23 cellular contexts compared by ENCODE assay signal in genomic region chr3:58246148-58247051, GRCh38. TPM values are rescaled to one million over a fixed set of nuclear protein-coding genes. Genes with fewer than 3 reads are reported as not detected.
DNase-seq lines count a peak whose midpoint lies in the region; ATAC-seq, FAIRE-seq and TF ChIP-seq lines count a peak whose summit lies in the region.
"Had no signal": no experiment of that assay in that cellular context is flagged by ENCODE, and none has a peak within 500 bp of the region (broad histone marks: within the 10 kb centered on the region; RNA-seq: fewer than 3 reads in every experiment).

No MANE protein-coding gene starts in this region.

- no peaks in the 10 kb centered on the region for H3K36me3 ChIP-seq in K562 (ENCODE audit: control insufficient read depth, insufficient read depth, low read length)
- 0 out of 5 replicates have a peak, but pooled peaks cover 0 to under 1% of the 10 kb centered on the region in 2 experiments for H3K36me3 ChIP-seq in HepG2 (replicated peaks in 1 of 2; ENCODE audit: control insufficient read depth in 1 of 2, insufficient read depth in 2 of 2, low read length in 2 of 2)
- H3K36me3 ChIP-seq in small intestine (ENCODE audit: control insufficient read depth in 2 of 2, insufficient read depth in 2 of 2, low read length in 2 of 2): no peaks in the 10 kb centered on the region
- H3K36me3 ChIP-seq in lower lobe of right lung: no peaks in the 10 kb centered on the region
- H3K36me3 ChIP-seq: transverse colon had no signal

- POLR2A ChIA-PET in K562 (lab: Yijun Ruan, JAX) (no interaction called here), HepG2 (lab: Yijun Ruan, JAX) (no interaction called here)

- H3K4me1 ChIP-seq in K562 (replicated peaks in 1 of 2; ENCODE audit: control insufficient read depth in 2 of 2, insufficient read depth in 2 of 2, low read length in 2 of 2) (peaks cover 0 to 10% of the 10 kb centered on the region in 2 experiments; a peak in 3 of 5 replicates), HepG2 (ENCODE audit: insufficient read depth, low read length) (peaks cover 57% of the 10 kb centered on the region), small intestine (ENCODE audit: control insufficient read depth in 2 of 2, insufficient read depth in 1 of 2, low read depth in 1 of 2, low read length in 1 of 2) (peaks cover 4 to 5% of the 10 kb centered on the region in 2 donors), lower lobe of right lung (no peaks in the 10 kb centered on the region)

- ATAC-seq in K562: peak; percentile 57
- ATAC-seq in HepG2: peak; percentile 7; the same call in 1 of the 3 replicates
- ATAC-seq in lower lobe of right lung: no peak
- ATAC-seq: GM23338; stimulated activated naive CD8-positive, alpha-beta T cell treated with anti-CD3 and anti-CD28 coated beads, Interleukin-15, Interleukin-2, amounts not matched to agents 100 U/mL and 50 U/mL, for 24 hours had no signal

- H3K4me3 ChIP-seq in K562 (no peak overlapping the region), HepG2 (replicated peaks in 1 of 3; ENCODE audit: insufficient read depth in 1 of 3, low read depth in 2 of 3, low read length in 3 of 3) (no peak overlapping the region), small intestine (ENCODE audit: low read depth in 1 of 2, low read length in 2 of 2) (no peak overlapping the region), lower lobe of right lung (no peak overlapping the region)
- H3K4me3 ChIP-seq: GM23338, transverse colon had no signal

- TF ChIP-seq POLR2A in K562 (conservative IDR thresholded peaks at IDR 0.05) (no peak), HepG2 (IDR thresholded peaks at IDR 0.05; ENCODE audit: insufficient read depth in 1 of 2, low read depth in 2 of 2, low read length in 2 of 2) (no peak)

- DNase-seq in NCI-H2227 treated with DMSO at 0.1 percent for 48 hours (lab: John Stamatoyannopoulos, UW) (peak; percentile 13), NCI-H2227 (lab: John Stamatoyannopoulos, UW; ENCODE audit: unreplicated experiment) (no peak), K562 (ENCODE audit: extremely low read depth in 1 of 4, low spot score in 3 of 4) (no peak), HepG2 (ENCODE audit: low spot score) (no peak), small intestine (peak; percentile 74), lower lobe of right lung (no peak)
- DNase-seq in activated CD8-positive, alpha-beta memory T cell treated with anti-CD3 and anti-CD28 coated beads, Interleukin-2, amount 50 U/mL, for 48 hours: no peak
- DNase-seq in stimulated activated CD4-positive, alpha-beta T cell treated with anti-CD3 and anti-CD28 coated beads, Interleukin-4, amount 100 ng/mL, for 24 hours: no peak
- DNase-seq: activated CD4-positive, alpha-beta memory T cell treated with anti-CD3 and anti-CD28 coated beads for 36 hours; activated CD4-positive, CD25-positive, alpha-beta regulatory T cell; activated effector memory CD4-positive, alpha-beta T cell treated with Interleukin-2 at 50 U/mL for 16 hours; dermis blood vessel endothelial cell; NCI-H1048; NCI-H2081; RPMI8226; stimulated activated CD4-positive, alpha-beta T cell treated with anti-CD3 and anti-CD28 coated beads, Interleukin-4, amount 100 ng/mL, for 1 hour; stimulated activated naive CD8-positive, alpha-beta T cell treated with anti-CD3 and anti-CD28 coated beads, Interleukin-15, Interleukin-2, amounts not matched to agents 100 U/mL and 50 U/mL, for 24 hours; transverse colon had no signal

- BruUV-seq in K562 (replicated peaks; lab: Mats Ljungman, UMichigan): no TSS peak
- BruUV-seq in HepG2 (replicated peaks; lab: Mats Ljungman, UMichigan): no TSS peak

- TF ChIP-seq EP300 in K562 (IDR thresholded peaks at IDR 0.05; ENCODE audit: low read length): no peak
- TF ChIP-seq EP300 in HepG2 (IDR thresholded peaks at IDR 0.05; ENCODE audit: low read depth in 2 of 2, low read length in 2 of 2): no peak
- TF ChIP-seq EP300 in HepG2 (CRISPR knock-in tag; IDR thresholded peaks at IDR 0.05; ENCODE audit: borderline replicate concordance): no peak

- H3K27ac ChIP-seq in K562 (ENCODE audit: extremely low read depth, low read depth, low read length) (no peak overlapping the region), HepG2 (ENCODE audit: extremely low read length, insufficient read depth, low read length) (peak overlapping the region; percentile 40), small intestine (ENCODE audit: low read depth in 1 of 2, low read length in 1 of 2) (peak overlapping the region in 1 of 2 donors; percentile 70), lower lobe of right lung (no peak overlapping the region)
- H3K27ac ChIP-seq: 22Rv1, transverse colon had no signal

- H2AFZ ChIP-seq in K562 (ENCODE audit: low read depth, low read length) (no peak overlapping the region), HepG2 (ENCODE audit: low read length) (no peak overlapping the region)
- H2AFZ ChIP-seq: GM23338 had no signal

- H3K79me2 ChIP-seq in K562 (ENCODE audit: control insufficient read depth, insufficient read depth, low read length) (no peaks in the 10 kb centered on the region), HepG2 (ENCODE audit: insufficient read depth, low read length) (no peaks in the 10 kb centered on the region)

- CTCF ChIA-PET in K562 (lab: Yijun Ruan, JAX; ENCODE audit: low intra/inter-chr PET ratio) (no interaction called here), HepG2 (lab: Yijun Ruan, JAX; ENCODE audit: low intra/inter-chr PET ratio, low total read pairs) (no interaction called here)

- intact Hi-C loops in K562 (cut with micrococcal nuclease) (no loop called here), HepG2 (cut with micrococcal nuclease; ENCODE audit: unreplicated experiment) (no loop called here), lower lobe of right lung (cut with DNase I) (no loop called here)

- in situ Hi-C loops in K562 (cut with MboI) (no loop called here), HepG2 (cut with HindIII; ENCODE audit: extremely low pct_ligation_motif_present, low pct_unique_long_range_greater_than_20kb) (no loop called here)

- H3K4me2 ChIP-seq in K562 (ENCODE audit: insufficient read depth, low read length): no peak overlapping the region
- peak overlapping the region; percentile 4; the same call in 1 of the 2 replicates for H3K4me2 ChIP-seq in HepG2 (ENCODE audit: low read depth, low read length)
- H3K4me2 ChIP-seq: GM23338 had no signal

- H3K9ac ChIP-seq in K562 (ENCODE audit: insufficient read depth in 1 of 2, low read depth in 2 of 2, low read length in 2 of 2) (no peak overlapping the region), HepG2 (ENCODE audit: insufficient read depth, low read depth, low read length) (no peak overlapping the region)

- H3K27me3 ChIP-seq in K562 (ENCODE audit: control insufficient read depth in 2 of 2, insufficient read depth in 2 of 2, low read length in 2 of 2): no peaks in the 10 kb centered on the region
- H3K27me3 ChIP-seq in HepG2 (ENCODE audit: control insufficient read depth in 1 of 2, insufficient read depth in 2 of 2, low read length in 2 of 2): no peaks in the 10 kb centered on the region
- H3K27me3 ChIP-seq in small intestine (ENCODE audit: control insufficient read depth in 2 of 2, insufficient read depth in 2 of 2, low read length in 2 of 2): no peaks in the 10 kb centered on the region
- H3K27me3 ChIP-seq in lower lobe of right lung (ENCODE audit: low read depth): no peaks in the 10 kb centered on the region
- H3K27me3 ChIP-seq: transverse colon had no signal

- FAIRE-seq in K562 (lab: Jason Lieb, UNC) (no peak), HepG2 (lab: Jason Lieb, UNC) (no peak), small intestine (lab: Jason Lieb, UNC) (no peak)
- FAIRE-seq: endothelial cell of umbilical vein had no signal

- TF ChIP-seq RAD21 in K562 (CRISPR knock-in tag; conservative IDR thresholded peaks at IDR 0.05 in 1 of 2, IDR thresholded peaks at IDR 0.05 in 1 of 2) (no peak), HepG2 (CRISPR knock-in tag; IDR thresholded peaks at IDR 0.05) (no peak)

- H4K20me1 ChIP-seq in K562 (replicated peaks; ENCODE audit: control insufficient read depth, insufficient read depth, low read length) (0 out of 2 replicates have a peak, but pooled peaks cover 5% of the 10 kb centered on the region), HepG2 (ENCODE audit: insufficient read depth, low read length) (no peaks in the 10 kb centered on the region)

- H3K9me1 ChIP-seq in K562 (ENCODE audit: control insufficient read depth, insufficient read depth, low read length): no peaks in the 10 kb centered on the region

- 11% methylated on average over 8 of the region's 8 CpGs for WGBS in K562 (ENCODE audit: insufficient coverage, low coverage, missing lambda C conversion rate)
- 61% methylated on average over 8 of the region's 8 CpGs for WGBS in HepG2 (ENCODE audit: low lambda C conversion rate)
- WGBS in small intestine, 3 donors: 38 to 68% (median 52%) methylated on average over 8 of the region's 8 CpGs

- no peak for TF ChIP-seq CTCF in K562 (IDR thresholded peaks at IDR 0.05 in 2 of 3, conservative IDR thresholded peaks at IDR 0.05 in 1 of 3; ENCODE audit: insufficient read depth in 2 of 3, low read depth in 1 of 3, low read length in 3 of 3)
- no peak for TF ChIP-seq CTCF in HepG2 (CRISPR knock-in tag; IDR thresholded peaks at IDR 0.05)
- TF ChIP-seq CTCF in lower lobe of right lung (IDR thresholded peaks at IDR 0.05): no peak

- H3K9me3 ChIP-seq in K562 (replicated peaks; ENCODE audit: control insufficient read depth, insufficient read depth, low read depth, low read length) (no peaks in the 10 kb centered on the region), HepG2 (ENCODE audit: low read length) (no peaks in the 10 kb centered on the region), small intestine (ENCODE audit: control insufficient read depth, low read depth) (no peaks in the 10 kb centered on the region), lower lobe of right lung (no peaks in the 10 kb centered on the region)
- H3K9me3 ChIP-seq: transverse colon had no signal

RNA-seq across cellular contexts. Expression of gene ABHD6, which starts 8.8 kb away (rescaled TPM):
- total RNA-seq in K562 (2011; cell fraction: chromatin; rRNA removed; ENCODE audit: low replicate concordance): 6.4 and 12.8 TPM in 2 replicates
- total RNA-seq in K562 (2011; cell fraction: nucleolus; rRNA removed): 9.8 and 11.6 TPM in 2 replicates
- 5.2 and 11.6 TPM in 2 replicates for total RNA-seq in K562 (2011; cell fraction: nucleoplasm; rRNA removed)
- total RNA-seq in K562 (2014; rRNA removed): 2.1 and 3.7 TPM in 2 replicates
- total RNA-seq in K562 (2014; rRNA removed; fragmentation: Illumina TruSeq; extraction: Trizol): 2.4 and 2.5 TPM in 2 replicates
- 3.6 and 4.1 TPM in 2 replicates for total RNA-seq in K562 (2015; rRNA removed; fragmentation: Illumina TruSeq; extraction: Trizol)
- total RNA-seq in K562 (2021): 2.9 and 3.2 TPM in 2 replicates
- polyA plus RNA-seq in K562 (2011; rRNA removed): 3.6 and 4.1 TPM in 2 replicates
- 4.7 and 4.9 TPM in 2 replicates for polyA plus RNA-seq in K562 (2011; cell fraction: cytosol; rRNA removed)
- 3.6 and 3.9 TPM in 2 replicates for polyA plus RNA-seq in K562 (2011; cell fraction: nucleus; rRNA removed)
- polyA plus RNA-seq in K562 (2012): 3.2 and 5.2 TPM in 2 replicates
- polyA plus RNA-seq in K562 (2014; fragmentation: Illumina TruSeq; extraction: Trizol): 2.3 and 2.9 TPM in 2 replicates
- polyA plus RNA-seq in K562 (2014; fragmentation: Nextera tagmentation; extraction: Ambion mirVana): under 1 TPM; 0.53 to 0.81 TPM
- 2.3 and 3.4 TPM in 2 replicates for polyA plus RNA-seq in K562 (2014; rRNA removed)
- 6.0 and 7.1 TPM in 2 replicates for polyA minus RNA-seq in K562 (2011; rRNA and poly(A)+ RNA removed)
- polyA minus RNA-seq in K562 (2011; cell fraction: cytosol; rRNA and poly(A)+ RNA removed): 2.5 and 3.4 TPM in 2 replicates
- polyA minus RNA-seq in K562 (2011; cell fraction: nucleus; rRNA and poly(A)+ RNA removed): 1.9 and 3.6 TPM in 2 replicates
- total RNA-seq in HepG2 (2016; rRNA removed; fragmentation: Illumina TruSeq; extraction: Trizol): 5.7 and 9.0 TPM in 2 replicates
- 4.3 and 4.9 TPM in 2 replicates for total RNA-seq in HepG2 (2016; cell fraction: cytosol; rRNA removed; fragmentation: Illumina TruSeq; extraction: Trizol; ENCODE audit: low read depth)
- total RNA-seq in HepG2 (2016; cell fraction: insoluble cytoplasmic fraction; rRNA removed; fragmentation: Illumina TruSeq; extraction: Trizol): 4.8 and 8.8 TPM in 2 replicates
- 7.3 and 7.9 TPM in 2 replicates for total RNA-seq in HepG2 (2016; cell fraction: membrane; rRNA removed; fragmentation: Illumina TruSeq; extraction: Trizol)
- 7.5 and 8.4 TPM in 2 replicates for total RNA-seq in HepG2 (2016; cell fraction: nucleus; rRNA removed; fragmentation: Illumina TruSeq; extraction: Trizol)
- polyA plus RNA-seq in HepG2 (2011; rRNA removed): 16.5 and 17.2 TPM in 2 replicates
- polyA plus RNA-seq in HepG2 (2011; cell fraction: cytosol; rRNA removed): 17.9 and 18.6 TPM in 2 replicates
- 10.2 and 11.0 TPM in 2 replicates for polyA plus RNA-seq in HepG2 (2011; cell fraction: nucleus; rRNA removed)
- 7.6 and 9.4 TPM in 2 replicates for polyA plus RNA-seq in HepG2 (2012)
- polyA plus RNA-seq in HepG2 (2016; cell fraction: cytosol; fragmentation: Illumina TruSeq; extraction: Trizol; ENCODE audit: low read depth): 3.4 and 4.3 TPM in 2 replicates
- polyA plus RNA-seq in HepG2 (2016; cell fraction: insoluble cytoplasmic fraction; fragmentation: Illumina TruSeq; extraction: Trizol; ENCODE audit: low read depth): 4.7 and 5.8 TPM in 2 replicates
- polyA plus RNA-seq in HepG2 (2016; cell fraction: membrane; fragmentation: Illumina TruSeq; extraction: Trizol; ENCODE audit: low read depth): 4.9 and 6.1 TPM in 2 replicates
- 9.1 and 12.2 TPM in 2 replicates for polyA plus RNA-seq in HepG2 (2016; cell fraction: nucleus; fragmentation: Illumina TruSeq; extraction: Trizol; ENCODE audit: insufficient read depth, low read depth)
- polyA minus RNA-seq in HepG2 (2011; rRNA and poly(A)+ RNA removed; ENCODE audit: low replicate concordance): 34.5 and 67.6 TPM in 2 replicates
- 10.7 and 12.8 TPM in 2 replicates for polyA minus RNA-seq in HepG2 (2011; cell fraction: cytosol; rRNA and poly(A)+ RNA removed)
- polyA minus RNA-seq in HepG2 (2011; cell fraction: nucleus; rRNA and poly(A)+ RNA removed): 12.6 and 14.9 TPM in 2 replicates
- polyA plus RNA-seq in small intestine: 10 to 100 TPM; 12.1 to 33.2 (median 31.3) TPM
- total RNA-seq in lower lobe of right lung: 16.2 TPM

RNA-seq across cellular contexts. Expression of gene DNASE1L3, which starts 35.6 kb away (rescaled TPM):
- not detected in 2 replicates for total RNA-seq in K562 (2011; cell fraction: chromatin; rRNA removed; ENCODE audit: low replicate concordance)
- not detected in 2 replicates for total RNA-seq in K562 (2011; cell fraction: nucleolus; rRNA removed)
- not detected in 2 replicates for total RNA-seq in K562 (2011; cell fraction: nucleoplasm; rRNA removed)
- total RNA-seq in K562 (2014; rRNA removed): not detected in 2 replicates
- total RNA-seq in K562 (2014; rRNA removed; fragmentation: Illumina TruSeq; extraction: Trizol): not detected in 2 replicates
- total RNA-seq in K562 (2015; rRNA removed; fragmentation: Illumina TruSeq; extraction: Trizol): not detected in 2 replicates
- not detected in 2 replicates for total RNA-seq in K562 (2021)
- 0.06 TPM in 1 of 2 replicates, not detected in the other for polyA plus RNA-seq in K562 (2011; rRNA removed)
- not detected in 2 replicates for polyA plus RNA-seq in K562 (2011; cell fraction: cytosol; rRNA removed)
- polyA plus RNA-seq in K562 (2011; cell fraction: nucleus; rRNA removed): not detected in 2 replicates
- not detected in 2 replicates for polyA plus RNA-seq in K562 (2012)
- not detected in 2 replicates for polyA plus RNA-seq in K562 (2014; fragmentation: Illumina TruSeq; extraction: Trizol)
- polyA plus RNA-seq in K562 (2014; fragmentation: Nextera tagmentation; extraction: Ambion mirVana): not detected
- not detected in 2 replicates for polyA plus RNA-seq in K562 (2014; rRNA removed)
- not detected in 2 replicates for polyA minus RNA-seq in K562 (2011; rRNA and poly(A)+ RNA removed)
- not detected in 2 replicates for polyA minus RNA-seq in K562 (2011; cell fraction: cytosol; rRNA and poly(A)+ RNA removed)
- polyA minus RNA-seq in K562 (2011; cell fraction: nucleus; rRNA and poly(A)+ RNA removed): not detected in 2 replicates
- 0.55 and 0.86 TPM in 2 replicates for total RNA-seq in HepG2 (2016; rRNA removed; fragmentation: Illumina TruSeq; extraction: Trizol)
- 0.30 TPM in 1 of 2 replicates, not detected in the other for total RNA-seq in HepG2 (2016; cell fraction: cytosol; rRNA removed; fragmentation: Illumina TruSeq; extraction: Trizol; ENCODE audit: low read depth)
- total RNA-seq in HepG2 (2016; cell fraction: insoluble cytoplasmic fraction; rRNA removed; fragmentation: Illumina TruSeq; extraction: Trizol): 0.61 and 0.73 TPM in 2 replicates
- 0.53 and 1.1 TPM in 2 replicates for total RNA-seq in HepG2 (2016; cell fraction: membrane; rRNA removed; fragmentation: Illumina TruSeq; extraction: Trizol)
- total RNA-seq in HepG2 (2016; cell fraction: nucleus; rRNA removed; fragmentation: Illumina TruSeq; extraction: Trizol): 0.22 TPM in 1 of 2 replicates, not detected in the other
- polyA plus RNA-seq in HepG2 (2011; rRNA removed): 1.0 and 1.7 TPM in 2 replicates
- polyA plus RNA-seq in HepG2 (2011; cell fraction: cytosol; rRNA removed): 1.0 and 1.3 TPM in 2 replicates
- 0.43 and 0.51 TPM in 2 replicates for polyA plus RNA-seq in HepG2 (2011; cell fraction: nucleus; rRNA removed)
- polyA plus RNA-seq in HepG2 (2012): 0.33 and 2.5 TPM in 2 replicates
- 0.27 and 0.35 TPM in 2 replicates for polyA plus RNA-seq in HepG2 (2016; cell fraction: cytosol; fragmentation: Illumina TruSeq; extraction: Trizol; ENCODE audit: low read depth)
- polyA plus RNA-seq in HepG2 (2016; cell fraction: insoluble cytoplasmic fraction; fragmentation: Illumina TruSeq; extraction: Trizol; ENCODE audit: low read depth): 0.44 and 0.59 TPM in 2 replicates
- 0.34 and 0.37 TPM in 2 replicates for polyA plus RNA-seq in HepG2 (2016; cell fraction: membrane; fragmentation: Illumina TruSeq; extraction: Trizol; ENCODE audit: low read depth)
- polyA plus RNA-seq in HepG2 (2016; cell fraction: nucleus; fragmentation: Illumina TruSeq; extraction: Trizol; ENCODE audit: insufficient read depth, low read depth): 0.55 TPM in 1 of 2 replicates, not detected in the other
- polyA minus RNA-seq in HepG2 (2011; rRNA and poly(A)+ RNA removed; ENCODE audit: low replicate concordance): 0.14 and 1.8 TPM in 2 replicates
- polyA minus RNA-seq in HepG2 (2011; cell fraction: cytosol; rRNA and poly(A)+ RNA removed): 0.88 TPM in 1 of 2 replicates, not detected in the other
- 0.77 and 0.87 TPM in 2 replicates for polyA minus RNA-seq in HepG2 (2011; cell fraction: nucleus; rRNA and poly(A)+ RNA removed)
- 10 to 100 TPM in 1 of 3 donors, 1 to 10 TPM in 2; 2.9 to 17.0 (median 4.2) TPM for polyA plus RNA-seq in small intestine
- total RNA-seq in lower lobe of right lung: 12.0 TPM
- total RNA-seq: activated CD4-positive, alpha-beta memory T cell treated with anti-CD3 and anti-CD28 coated beads for 36 hours; Daoy; GM23338; NCI-H460 had no signal
- polyA plus RNA-seq: GM23338 had no signal

RNA-seq across cellular contexts. Expression of gene RPP14, which starts 59.6 kb away (rescaled TPM):
- 25.4 and 29.4 TPM in 2 replicates for total RNA-seq in K562 (2011; cell fraction: chromatin; rRNA removed; ENCODE audit: low replicate concordance)
- 14.8 and 18.0 TPM in 2 replicates for total RNA-seq in K562 (2011; cell fraction: nucleolus; rRNA removed)
- total RNA-seq in K562 (2011; cell fraction: nucleoplasm; rRNA removed): 24.8 and 46.7 TPM in 2 replicates
- total RNA-seq in K562 (2014; rRNA removed): 13.9 and 15.9 TPM in 2 replicates
- 13.5 and 15.5 TPM in 2 replicates for total RNA-seq in K562 (2014; rRNA removed; fragmentation: Illumina TruSeq; extraction: Trizol)
- total RNA-seq in K562 (2015; rRNA removed; fragmentation: Illumina TruSeq; extraction: Trizol): 19.9 and 20.4 TPM in 2 replicates
- 14.9 and 17.0 TPM in 2 replicates for total RNA-seq in K562 (2021)
- 14.7 and 18.9 TPM in 2 replicates for polyA plus RNA-seq in K562 (2011; rRNA removed)
- 6.3 and 12.9 TPM in 2 replicates for polyA plus RNA-seq in K562 (2011; cell fraction: cytosol; rRNA removed)
- polyA plus RNA-seq in K562 (2011; cell fraction: nucleus; rRNA removed): 6.7 and 9.4 TPM in 2 replicates
- polyA plus RNA-seq in K562 (2012): 6.3 and 9.3 TPM in 2 replicates
- 14.6 and 15.4 TPM in 2 replicates for polyA plus RNA-seq in K562 (2014; fragmentation: Illumina TruSeq; extraction: Trizol)
- polyA plus RNA-seq in K562 (2014; fragmentation: Nextera tagmentation; extraction: Ambion mirVana): 10 to 100 TPM; 20.5 to 20.8 TPM
- 15.1 and 19.0 TPM in 2 replicates for polyA plus RNA-seq in K562 (2014; rRNA removed)
- 17.9 and 18.2 TPM in 2 replicates for polyA minus RNA-seq in K562 (2011; rRNA and poly(A)+ RNA removed)
- polyA minus RNA-seq in K562 (2011; cell fraction: cytosol; rRNA and poly(A)+ RNA removed): 5.6 and 8.6 TPM in 2 replicates
- polyA minus RNA-seq in K562 (2011; cell fraction: nucleus; rRNA and poly(A)+ RNA removed): 5.0 and 7.9 TPM in 2 replicates
- 15.4 and 21.5 TPM in 2 replicates for total RNA-seq in HepG2 (2016; rRNA removed; fragmentation: Illumina TruSeq; extraction: Trizol)
- 3.9 and 5.5 TPM in 2 replicates for total RNA-seq in HepG2 (2016; cell fraction: cytosol; rRNA removed; fragmentation: Illumina TruSeq; extraction: Trizol; ENCODE audit: low read depth)
- 19.2 and 23.3 TPM in 2 replicates for total RNA-seq in HepG2 (2016; cell fraction: insoluble cytoplasmic fraction; rRNA removed; fragmentation: Illumina TruSeq; extraction: Trizol)
- total RNA-seq in HepG2 (2016; cell fraction: membrane; rRNA removed; fragmentation: Illumina TruSeq; extraction: Trizol): 14.8 and 15.2 TPM in 2 replicates
- total RNA-seq in HepG2 (2016; cell fraction: nucleus; rRNA removed; fragmentation: Illumina TruSeq; extraction: Trizol): 13.3 and 14.6 TPM in 2 replicates
- 10.5 and 16.2 TPM in 2 replicates for polyA plus RNA-seq in HepG2 (2011; rRNA removed)
- polyA plus RNA-seq in HepG2 (2011; cell fraction: cytosol; rRNA removed): 8.2 and 12.1 TPM in 2 replicates
- 4.6 and 7.8 TPM in 2 replicates for polyA plus RNA-seq in HepG2 (2011; cell fraction: nucleus; rRNA removed)
- 7.4 and 10.0 TPM in 2 replicates for polyA plus RNA-seq in HepG2 (2012)
- 3.0 and 5.0 TPM in 2 replicates for polyA plus RNA-seq in HepG2 (2016; cell fraction: cytosol; fragmentation: Illumina TruSeq; extraction: Trizol; ENCODE audit: low read depth)
- polyA plus RNA-seq in HepG2 (2016; cell fraction: insoluble cytoplasmic fraction; fragmentation: Illumina TruSeq; extraction: Trizol; ENCODE audit: low read depth): 19.5 and 20.3 TPM in 2 replicates
- polyA plus RNA-seq in HepG2 (2016; cell fraction: membrane; fragmentation: Illumina TruSeq; extraction: Trizol; ENCODE audit: low read depth): 9.1 and 11.4 TPM in 2 replicates
- polyA plus RNA-seq in HepG2 (2016; cell fraction: nucleus; fragmentation: Illumina TruSeq; extraction: Trizol; ENCODE audit: insufficient read depth, low read depth): 20.1 and 20.2 TPM in 2 replicates
- polyA minus RNA-seq in HepG2 (2011; rRNA and poly(A)+ RNA removed; ENCODE audit: low replicate concordance): 11.7 and 17.4 TPM in 2 replicates
- polyA minus RNA-seq in HepG2 (2011; cell fraction: cytosol; rRNA and poly(A)+ RNA removed): 4.1 and 6.0 TPM in 2 replicates
- 17.5 and 18.9 TPM in 2 replicates for polyA minus RNA-seq in HepG2 (2011; cell fraction: nucleus; rRNA and poly(A)+ RNA removed)
- polyA plus RNA-seq in small intestine: 10 to 100 TPM; 11.7 to 19.9 (median 18.6) TPM
- 11.4 TPM for total RNA-seq in lower lobe of right lung

RNA-seq across cellular contexts. Expression of gene HTD2, which starts 59.9 kb away (rescaled TPM):
- total RNA-seq in K562 (2011; cell fraction: chromatin; rRNA removed; ENCODE audit: low replicate concordance): 7.2 and 11.2 TPM in 2 replicates
- total RNA-seq in K562 (2011; cell fraction: nucleolus; rRNA removed): 3.0 and 3.2 TPM in 2 replicates
- total RNA-seq in K562 (2011; cell fraction: nucleoplasm; rRNA removed): 3.2 and 5.1 TPM in 2 replicates
- 1.8 and 2.7 TPM in 2 replicates for total RNA-seq in K562 (2014; rRNA removed)
- total RNA-seq in K562 (2014; rRNA removed; fragmentation: Illumina TruSeq; extraction: Trizol): 10.5 and 12.7 TPM in 2 replicates
- 5.8 and 6.9 TPM in 2 replicates for total RNA-seq in K562 (2015; rRNA removed; fragmentation: Illumina TruSeq; extraction: Trizol)
- total RNA-seq in K562 (2021): 8.3 and 9.6 TPM in 2 replicates
- 9.4 and 11.6 TPM in 2 replicates for polyA plus RNA-seq in K562 (2011; rRNA removed)
- polyA plus RNA-seq in K562 (2011; cell fraction: cytosol; rRNA removed): 4.4 and 7.8 TPM in 2 replicates
- 2.4 and 4.5 TPM in 2 replicates for polyA plus RNA-seq in K562 (2011; cell fraction: nucleus; rRNA removed)
- 3.4 and 4.9 TPM in 2 replicates for polyA plus RNA-seq in K562 (2012)
- 2.2 and 6.8 TPM in 2 replicates for polyA plus RNA-seq in K562 (2014; fragmentation: Illumina TruSeq; extraction: Trizol)
- polyA plus RNA-seq in K562 (2014; fragmentation: Nextera tagmentation; extraction: Ambion mirVana): 10 to 100 TPM; 13.9 to 22.8 TPM
- polyA plus RNA-seq in K562 (2014; rRNA removed): 5.8 and 8.0 TPM in 2 replicates
- 7.5 and 9.7 TPM in 2 replicates for polyA minus RNA-seq in K562 (2011; rRNA and poly(A)+ RNA removed)
- polyA minus RNA-seq in K562 (2011; cell fraction: cytosol; rRNA and poly(A)+ RNA removed): 2.0 TPM in 1 of 2 replicates, not detected in the other
- polyA minus RNA-seq in K562 (2011; cell fraction: nucleus; rRNA and poly(A)+ RNA removed): 1.5 and 2.2 TPM in 2 replicates
- total RNA-seq in HepG2 (2016; rRNA removed; fragmentation: Illumina TruSeq; extraction: Trizol): 13.7 and 20.1 TPM in 2 replicates
- 3.2 and 5.5 TPM in 2 replicates for total RNA-seq in HepG2 (2016; cell fraction: cytosol; rRNA removed; fragmentation: Illumina TruSeq; extraction: Trizol; ENCODE audit: low read depth)
- total RNA-seq in HepG2 (2016; cell fraction: insoluble cytoplasmic fraction; rRNA removed; fragmentation: Illumina TruSeq; extraction: Trizol): 12.8 and 20.3 TPM in 2 replicates
- 13.7 and 15.4 TPM in 2 replicates for total RNA-seq in HepG2 (2016; cell fraction: membrane; rRNA removed; fragmentation: Illumina TruSeq; extraction: Trizol)
- 7.4 and 8.0 TPM in 2 replicates for total RNA-seq in HepG2 (2016; cell fraction: nucleus; rRNA removed; fragmentation: Illumina TruSeq; extraction: Trizol)
- 7.8 and 8.6 TPM in 2 replicates for polyA plus RNA-seq in HepG2 (2011; rRNA removed)
- polyA plus RNA-seq in HepG2 (2011; cell fraction: cytosol; rRNA removed): 5.0 and 8.2 TPM in 2 replicates
- 2.4 and 2.6 TPM in 2 replicates for polyA plus RNA-seq in HepG2 (2011; cell fraction: nucleus; rRNA removed)
- polyA plus RNA-seq in HepG2 (2012): 5.6 and 7.7 TPM in 2 replicates
- 3.9 and 5.1 TPM in 2 replicates for polyA plus RNA-seq in HepG2 (2016; cell fraction: cytosol; fragmentation: Illumina TruSeq; extraction: Trizol; ENCODE audit: low read depth)
- polyA plus RNA-seq in HepG2 (2016; cell fraction: insoluble cytoplasmic fraction; fragmentation: Illumina TruSeq; extraction: Trizol; ENCODE audit: low read depth): 14.3 and 17.9 TPM in 2 replicates
- 8.0 and 9.8 TPM in 2 replicates for polyA plus RNA-seq in HepG2 (2016; cell fraction: membrane; fragmentation: Illumina TruSeq; extraction: Trizol; ENCODE audit: low read depth)
- polyA plus RNA-seq in HepG2 (2016; cell fraction: nucleus; fragmentation: Illumina TruSeq; extraction: Trizol; ENCODE audit: insufficient read depth, low read depth): 12.9 and 13.7 TPM in 2 replicates
- 3.9 and 9.8 TPM in 2 replicates for polyA minus RNA-seq in HepG2 (2011; rRNA and poly(A)+ RNA removed; ENCODE audit: low replicate concordance)
- polyA minus RNA-seq in HepG2 (2011; cell fraction: cytosol; rRNA and poly(A)+ RNA removed): 4.0 and 4.7 TPM in 2 replicates
- 5.2 and 5.7 TPM in 2 replicates for polyA minus RNA-seq in HepG2 (2011; cell fraction: nucleus; rRNA and poly(A)+ RNA removed)
- polyA plus RNA-seq in small intestine: 1 to 10 TPM; 5.4 to 7.8 (median 6.5) TPM
- 8.7 TPM for total RNA-seq in lower lobe of right lung

Comparison
In these comparisons a context has a peak if more than half of its experiments do, and no peak if none do; other contexts are left out.
1. DNase-seq: peak in NCI-H2227 treated with DMSO at 0.1 percent for 48 hours (single experiment) and small intestine (single experiment); none in NCI-H2227 (single experiment), K562 (0 of 4), HepG2 (single experiment), activated CD8-positive, alpha-beta memory T cell treated with anti-CD3 and anti-CD28 coated beads, Interleukin-2, amount 50 U/mL, for 48 hours (single experiment), lower lobe of right lung (single experiment) and stimulated activated CD4-positive, alpha-beta T cell treated with anti-CD3 and anti-CD28 coated beads, Interleukin-4, amount 100 ng/mL, for 24 hours (single experiment).
2. ATAC-seq: peak in K562 (single experiment) and HepG2 (single experiment); none in lower lobe of right lung (0 of 2).